ENCODE assay signal across 8 cellular contexts in genomic region chr19:10836478-10837325, GRCh38. TPM values are rescaled to one million over a fixed set of nuclear protein-coding genes. Genes with fewer than 3 reads are reported as not detected.
DNase-seq lines count a peak whose midpoint lies in the region; ATAC-seq and TF ChIP-seq lines count a peak whose summit lies in the region.

No MANE protein-coding gene starts in this region.

- DNase-seq in HS-5 (ENCODE audit: low read depth) = peak; percentile 91
- peak; percentile 80 for DNase-seq in RWPE1 (ENCODE audit: low spot score)
- DNase-seq in activated naive CD4-positive, alpha-beta T cell treated with anti-CD3 and anti-CD28 coated beads, Interleukin-2, amount 10 ng/mL, durations not matched to agents 7 days and 5 days = peak; percentile 90
- DNase-seq in cardiac septum (ENCODE audit: low spot score) = peak; percentile 92
- peak; percentile 90 to 96 for DNase-seq in psoas muscle
- DNase-seq in aorta = peak; percentile 92 to 94
- no peak for DNase-seq in midbrain (lab: John Stamatoyannopoulos, UW)

- H3K4me1 Mint-ChIP-seq in activated naive CD4-positive, alpha-beta T cell treated with anti-CD3 and anti-CD28 coated beads, Interleukin-2, amount 10 ng/mL, durations not matched to agents 7 days and 5 days = peaks cover 15% of the 10 kb centered on the region

- peak overlapping the region; percentile 91 for H3K4me3 Mint-ChIP-seq in activated naive CD4-positive, alpha-beta T cell treated with anti-CD3 and anti-CD28 coated beads, Interleukin-2, amount 10 ng/mL, durations not matched to agents 7 days and 5 days

- H3K27me3 ChIP-seq in psoas muscle (ENCODE audit: insufficient read depth in 3 of 3, low read length in 2 of 3) (no peaks in the 10 kb centered on the region), aorta (ENCODE audit: control insufficient read depth in 1 of 2, insufficient read depth in 2 of 2, low read length in 1 of 2) (no peaks in the 10 kb centered on the region)

- peaks cover 24% of the 10 kb centered on the region for H3K36me3 Mint-ChIP-seq in activated naive CD4-positive, alpha-beta T cell treated with anti-CD3 and anti-CD28 coated beads, Interleukin-2, amount 10 ng/mL, durations not matched to agents 7 days and 5 days

- intact Hi-C loops in cardiac septum (cut with DNase I) (no loop called here), psoas muscle (cut with DNase I) (no loop called here), aorta (cut with DNase I) (loop anchor here in 1 of 2 donors (2.0 kb wide), 1 partner anchor 34 kb away; the partner anchor contains the start of gene CARM1)

- H3K4me1 ChIP-seq in psoas muscle = peaks cover 7% of the 10 kb centered on the region
- H3K4me1 ChIP-seq in aorta (ENCODE audit: control insufficient read depth in 1 of 2, insufficient read depth in 2 of 2, low read length in 2 of 2) = no peaks in the 10 kb centered on the region

- H3K27ac ChIP-seq in RWPE1 (peak overlapping the region; percentile 95), psoas muscle (peak overlapping the region; percentile 99), aorta (ENCODE audit: low read depth in 1 of 2, low read length in 2 of 2) (peak overlapping the region in 1 of 2 donors; percentile 18)

- peak overlapping the region; percentile 98 for H3K27ac Mint-ChIP-seq in activated naive CD4-positive, alpha-beta T cell treated with anti-CD3 and anti-CD28 coated beads, Interleukin-2, amount 10 ng/mL, durations not matched to agents 7 days and 5 days

- peaks cover 0 to 29% of the 10 kb centered on the region in 2 donors for H3K36me3 ChIP-seq in psoas muscle (ENCODE audit: insufficient read depth in 1 of 2, low read depth in 1 of 2)
- H3K36me3 ChIP-seq in aorta (ENCODE audit: control insufficient read depth in 1 of 2, insufficient read depth in 2 of 2, low read length in 1 of 2) = no peaks in the 10 kb centered on the region

- peak; percentile 6 for ATAC-seq in GM18519 (IDR thresholded peaks at IDR 0.05; ENCODE audit: low FRiP score, unreplicated experiment)
- ATAC-seq in psoas muscle = peak; percentile 63 to 75 (median 70)
- peak; percentile 76 for ATAC-seq in aorta (ENCODE audit: low FRiP score)

- TF ChIP-seq CTCF in RWPE1 (conservative IDR thresholded peaks at IDR 0.05; ENCODE audit: low read depth) (no peak), psoas muscle (IDR thresholded peaks at IDR 0.05) (no peak)

- peaks cover 4% of the 10 kb centered on the region for H3K27me3 Mint-ChIP-seq in activated naive CD4-positive, alpha-beta T cell treated with anti-CD3 and anti-CD28 coated beads, Interleukin-2, amount 10 ng/mL, durations not matched to agents 7 days and 5 days

- H3K4me3 ChIP-seq in psoas muscle (peak overlapping the region; percentile 84), aorta (ENCODE audit: low read length in 2 of 2) (no peak overlapping the region)

- WGBS in psoas muscle, 3 donors = 33 to 35% (median 34%) methylated on average over 38 of the region's 38 CpGs
- 34 to 35% methylated on average over 38 of the region's 38 CpGs for WGBS in aorta, 2 donors

- CTCF ChIA-PET in RWPE1 (lab: Yijun Ruan, JAX) = interaction anchor here (0.9 to 2.1 kb wide), 2 partner anchors 19 to 28 kb away, joined by 3 to 8 read pairs; no protein-coding TSS in a partner anchor
- CTCF ChIA-PET in activated naive CD4-positive, alpha-beta T cell treated with anti-CD3 and anti-CD28 coated beads, Interleukin-2, amount 10 ng/mL, durations not matched to agents 7 days and 5 days (lab: Charles Lee) = interaction anchor here (0.6 to 4.9 kb wide), 5 partner anchors 16 to 120 kb away, joined by 3 to 37 read pairs (median 4); partner anchors contain the start of gene DNM2

- POLR2A ChIA-PET in RWPE1 (lab: Yijun Ruan, JAX; ENCODE audit: low non-redundant PET) = interaction anchor here (0.7 kb wide), 3 partner anchors 28 to 547 kb away, joined by 3 to 6 read pairs (median 4); partner anchors contain the start of gene ICAM5

- H3K9me3 ChIP-seq in psoas muscle = peaks cover 5% of the 10 kb centered on the region
- H3K9me3 ChIP-seq in aorta (ENCODE audit: control insufficient read depth, low read length) = no peaks in the 10 kb centered on the region

- H3K9me3 Mint-ChIP-seq in activated naive CD4-positive, alpha-beta T cell treated with anti-CD3 and anti-CD28 coated beads, Interleukin-2, amount 10 ng/mL, durations not matched to agents 7 days and 5 days = peaks cover 13% of the 10 kb centered on the region

RNA-seq across cellular contexts. Expression of gene TMED1, which starts 0.7 kb away (rescaled TPM):
- 25.6 TPM for total RNA-seq in cardiac septum
- total RNA-seq in psoas muscle = 10 to 100 TPM; 30.1 to 37.5 (median 34.2) TPM
- 10 to 100 TPM; 54.4 to 79.3 (median 57.6) TPM for polyA plus RNA-seq in psoas muscle
- 10 to 100 TPM; 14.4 to 17.9 TPM for total RNA-seq in aorta
- polyA plus RNA-seq in aorta = 10 to 100 TPM; 29.2 to 34.4 TPM

RNA-seq across cellular contexts. Expression of gene C19orf38, which starts 11.5 kb away (rescaled TPM):
- total RNA-seq in cardiac septum (0.32 TPM), psoas muscle (1 to 10 TPM in 3 of 4 donors, under 1 TPM in 1; 0.30 to 1.8 (median 1.4) TPM), aorta (1 to 10 TPM; 1.5 to 2.0 TPM)
- polyA plus RNA-seq in psoas muscle (1 to 10 TPM; 1.0 to 2.9 (median 1.3) TPM), aorta (1 to 10 TPM in 1 of 2 donors, under 1 TPM in 1; 0.90 to 1.6 TPM)

RNA-seq across cellular contexts. Expression of gene CARM1, which starts 34.7 kb away (rescaled TPM):
- total RNA-seq in cardiac septum (28.1 TPM), psoas muscle (100 to 1,000 TPM in 2 of 4 donors, 10 to 100 TPM in 2; 59.1 to 105 (median 88.6) TPM), aorta (10 to 100 TPM; 27.9 to 41.4 TPM)
- polyA plus RNA-seq in psoas muscle (100 to 1,000 TPM in 1 of 3 donors, 10 to 100 TPM in 2; 61.1 to 110 (median 94.7) TPM), aorta (10 to 100 TPM; 11.5 to 23.9 TPM)

Comparison
In these comparisons a context has a peak if more than half of its experiments do, and no peak if none do; other contexts are left out.
1. ATAC-seq: peak in every context shown above with its lines; median percentile 76 in aorta; 70 in psoas muscle; 6 in GM18519.